11 cellular contexts compared by ENCODE assay signal in the genomic region with DNA sequence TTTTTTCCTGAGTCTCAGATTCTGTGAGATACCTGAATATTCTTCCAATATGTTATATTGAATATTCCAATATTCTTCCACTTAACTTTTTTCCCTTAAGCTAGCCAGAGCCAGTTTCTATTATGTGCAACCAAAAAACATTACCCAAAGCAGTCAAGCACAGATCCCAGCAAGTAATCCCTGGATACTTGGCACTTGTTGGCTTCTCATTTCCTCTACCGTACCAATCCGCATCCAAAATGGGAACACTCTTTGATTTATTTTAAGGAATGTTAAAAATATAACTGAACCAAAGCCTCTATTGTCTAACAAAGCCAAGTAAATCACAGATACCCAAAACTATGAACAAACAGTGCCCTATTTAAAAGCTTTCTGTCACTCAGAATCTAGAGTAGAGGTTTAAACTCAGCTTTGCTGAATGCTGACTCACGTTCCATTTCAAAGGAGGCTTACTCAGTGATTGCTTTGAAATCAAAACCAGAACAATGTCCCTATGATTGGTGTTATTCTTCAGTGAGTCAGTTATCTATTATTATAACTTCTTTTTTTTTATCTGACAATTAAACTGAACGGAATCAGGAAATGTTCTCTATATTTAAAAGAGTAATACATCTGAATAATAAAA.
DNase-seq lines count a peak whose midpoint lies in the region; ATAC-seq and TF ChIP-seq lines count a peak whose summit lies in the region.
"Had no signal": no experiment of that assay in that cellular context is flagged by ENCODE, and none has a peak within 500 bp of the region (broad histone marks: within the 10 kb centered on the region; RNA-seq: fewer than 3 reads in every experiment).

No MANE protein-coding gene starts in this region.

- H3K36me3 Mint-ChIP-seq in stimulated activated memory B cell treated with anti-CD40 and anti-IgM and Interleukin-4, amounts not matched to agents 10 μg/mL and 1 μg/mL and 100 μg/mL, for 72 hours = peaks cover 16% of the 10 kb centered on the region

- H3K9me3 ChIP-seq in mammary epithelial cell (replicated peaks; ENCODE audit: insufficient read depth, low read length) = no peaks in the 10 kb centered on the region
- H3K9me3 ChIP-seq: vagina had no signal

- intact Hi-C loops in mammary epithelial cell (cut with micrococcal nuclease) = no loop called here

- peak; percentile 83 for DNase-seq in ACHN
- DNase-seq in HS-5 (ENCODE audit: low read depth) = peak; percentile 59
- DNase-seq in mammary epithelial cell = peak; percentile 67
- DNase-seq in kidney tubule cell (ENCODE audit: low spot score) = peak; percentile 84
- DNase-seq in activated CD8-positive, alpha-beta memory T cell treated with anti-CD3 and anti-CD28 coated beads, Interleukin-2, amount 50 U/mL, for 4 hours = no peak
- DNase-seq: C1 segment of cervical spinal cord had no signal

- no peak overlapping the region for H2AFZ ChIP-seq in mammary epithelial cell (ENCODE audit: low read depth, low read length)

- H3K9ac ChIP-seq in mammary epithelial cell (ENCODE audit: insufficient read depth, low read length) = no peak overlapping the region

- H3K4me3 Mint-ChIP-seq in stimulated activated memory B cell treated with anti-CD40 and anti-IgM and Interleukin-4, amounts not matched to agents 10 μg/mL and 1 μg/mL and 100 μg/mL, for 72 hours = no peak overlapping the region
- H3K4me3 Mint-ChIP-seq: T-helper 1 cell treated with Interleukin-12 subunit alpha and Interleukin-12 subunit beta and Interleukin-4 antibody, amounts not matched to agents 30 μg/mL and 1 μg/mL, for 36 hours had no signal

- no peaks in the 10 kb centered on the region for H4K20me1 ChIP-seq in mammary epithelial cell (ENCODE audit: insufficient read depth, low read length)

- H3K4me1 ChIP-seq in mammary epithelial cell (ENCODE audit: insufficient read depth, low read length) = peaks cover 4% of the 10 kb centered on the region

- TF ChIP-seq CTCF in mammary epithelial cell (conservative IDR thresholded peaks at IDR 0.05 in 1 of 2, IDR thresholded peaks at IDR 0.05 in 1 of 2; ENCODE audit: extremely low read depth in 1 of 2, insufficient read depth in 1 of 2, low read depth in 1 of 2, low read length in 2 of 2) = no peak

- in situ Hi-C loops in ACHN (cut with HindIII; ENCODE audit: low pct_ligation_motif_present, low pct_unique_long_range_greater_than_20kb, low sequenced_read_pairs) = no loop called here
- in situ Hi-C loops in mammary epithelial cell (cut with MboI; ENCODE audit: low sequenced_read_pairs in 2 of 2) = no loop called here

- H3K27me3 ChIP-seq in mammary epithelial cell (ENCODE audit: insufficient read depth, low read length) = no peaks in the 10 kb centered on the region
- H3K27me3 ChIP-seq: vagina had no signal

- H3K79me2 ChIP-seq in mammary epithelial cell (ENCODE audit: insufficient read depth, low read length) = no peaks in the 10 kb centered on the region

- no peak overlapping the region for H3K27ac ChIP-seq in mammary epithelial cell (ENCODE audit: insufficient read depth, low read depth, low read length)
- H3K27ac ChIP-seq: vagina had no signal

- no peak for ATAC-seq in GM18520 (IDR thresholded peaks at IDR 0.05; ENCODE audit: unreplicated experiment)
- no peak for ATAC-seq in stimulated activated memory B cell treated with anti-CD40 and anti-IgM and Interleukin-4, amounts not matched to agents 10 μg/mL and 1 μg/mL and 100 μg/mL, for 72 hours
- no peak for ATAC-seq in HG03469 (IDR thresholded peaks at IDR 0.05; ENCODE audit: unreplicated experiment)

- H3K4me2 ChIP-seq in mammary epithelial cell (ENCODE audit: insufficient read depth, low read depth, low read length) = no peak overlapping the region

- CTCF ChIA-PET in mammary epithelial cell (lab: Charles Lee; ENCODE audit: low non-redundant PET) = no interaction called here

- no TSS peak for BruUV-seq in mammary epithelial cell (replicated peaks; lab: Mats Ljungman, UMichigan)

- no peaks in the 10 kb centered on the region for H3K4me1 Mint-ChIP-seq in stimulated activated memory B cell treated with anti-CD40 and anti-IgM and Interleukin-4, amounts not matched to agents 10 μg/mL and 1 μg/mL and 100 μg/mL, for 72 hours

- no peaks in the 10 kb centered on the region for H3K27me3 Mint-ChIP-seq in stimulated activated memory B cell treated with anti-CD40 and anti-IgM and Interleukin-4, amounts not matched to agents 10 μg/mL and 1 μg/mL and 100 μg/mL, for 72 hours

- WGBS in mammary epithelial cell (ENCODE audit: low coverage, missing lambda C conversion rate) = 57% methylated on average over 4 of the region's 4 CpGs

- no peaks in the 10 kb centered on the region for H3K36me3 ChIP-seq in mammary epithelial cell (ENCODE audit: insufficient read depth, low read length)
- H3K36me3 ChIP-seq: vagina had no signal

- H3K9me3 Mint-ChIP-seq in stimulated activated memory B cell treated with anti-CD40 and anti-IgM and Interleukin-4, amounts not matched to agents 10 μg/mL and 1 μg/mL and 100 μg/mL, for 72 hours = no peaks in the 10 kb centered on the region
- H3K9me3 Mint-ChIP-seq: T-helper 1 cell treated with Interleukin-12 subunit alpha and Interleukin-12 subunit beta and Interleukin-4 antibody, amounts not matched to agents 30 μg/mL and 1 μg/mL, for 36 hours had no signal

- no peak overlapping the region for H3K27ac Mint-ChIP-seq in stimulated activated memory B cell treated with anti-CD40 and anti-IgM and Interleukin-4, amounts not matched to agents 10 μg/mL and 1 μg/mL and 100 μg/mL, for 72 hours
- H3K27ac Mint-ChIP-seq: T-helper 1 cell treated with Interleukin-12 subunit alpha and Interleukin-12 subunit beta and Interleukin-4 antibody, amounts not matched to agents 30 μg/mL and 1 μg/mL, for 36 hours had no signal

- dilution Hi-C loops in mammary epithelial cell (cut with HindIII; ENCODE audit: low sequenced_read_pairs) = no loop called here

- no peak overlapping the region for H3K4me3 ChIP-seq in mammary epithelial cell (replicated peaks in 1 of 3; ENCODE audit: insufficient read depth in 1 of 3, low read depth in 2 of 3, low read length in 3 of 3)
- H3K4me3 ChIP-seq: vagina had no signal
